1 cellular context compared by ENCODE assay signal in genomic region chr7:90211391-90212148, GRCh38.
TF ChIP-seq lines count a peak whose summit lies in the region.

STEAP2 (plus strand) TSS chr7:90211740; CDS start chr7:90225083, 13,343 bp downstream.

TF ChIP-seq in HepG2, 621 proteins besides CTCF, POLR2A, EP300 and RAD21 (continued from another document and continues in another):
- no peak for TF ChIP-seq ISX (CRISPR knock-in tag; conservative IDR thresholded peaks at IDR 0.05)
- TF ChIP-seq ZNF205 (CRISPR knock-in tag; IDR thresholded peaks at IDR 0.05), result peak; percentile 42; the same call in 1 of the 2 replicates
- 0 out of 2 replicates have a peak, but pooled peaks have one; percentile 21 for TF ChIP-seq ZNF580 (CRISPR knock-in tag; IDR thresholded peaks at IDR 0.05; ENCODE audit: borderline replicate concordance, low read depth)
- no peak for TF ChIP-seq ZNF503 (CRISPR knock-in tag; IDR thresholded peaks at IDR 0.05)
- no peak for TF ChIP-seq AHR (CRISPR knock-in tag; IDR thresholded peaks at IDR 0.05)
- 0 out of 2 replicates have a peak, but pooled peaks have one; percentile 21 for TF ChIP-seq CREB3 (CRISPR knock-in tag; IDR thresholded peaks at IDR 0.05)
- no peak for TF ChIP-seq SATB2 (CRISPR knock-in tag; IDR thresholded peaks at IDR 0.05)
- TF ChIP-seq ASH2L (IDR thresholded peaks at IDR 0.05; ENCODE audit: insufficient read length, low read depth, low read length), result peak; percentile 33
- peak; percentile 76 for TF ChIP-seq ZIK1 (CRISPR knock-in tag; IDR thresholded peaks at IDR 0.05; ENCODE audit: borderline replicate concordance, low read depth)
- peak; percentile 67; the same call in 1 of the 2 replicates for TF ChIP-seq ZBTB38 (CRISPR knock-in tag; IDR thresholded peaks at IDR 0.05)
- TF ChIP-seq GABPA (IDR thresholded peaks at IDR 0.05; ENCODE audit: low read depth, low read length), result no peak
- TF ChIP-seq GABPA (CRISPR knock-in tag; IDR thresholded peaks at IDR 0.05; ENCODE audit: low read depth), result 0 out of 2 replicates have a peak, but pooled peaks have one; percentile 1
- TF ChIP-seq ZBTB21 (CRISPR knock-in tag; IDR thresholded peaks at IDR 0.05), result no peak
- TF ChIP-seq MAF1 (CRISPR knock-in tag; IDR thresholded peaks at IDR 0.05; ENCODE audit: borderline replicate concordance), result no peak; the same call in 1 of the 2 replicates
- peak; percentile 94 for TF ChIP-seq KMT2A (CRISPR knock-in tag; IDR thresholded peaks at IDR 0.05)
- TF ChIP-seq KLF13 (CRISPR knock-in tag; IDR thresholded peaks at IDR 0.05), result peak; percentile 81; the same call in 1 of the 2 replicates
- TF ChIP-seq BRD4 (CRISPR knock-in tag; IDR thresholded peaks at IDR 0.05), result peak; percentile 66
- 0 out of 2 replicates have a peak, but pooled peaks have one; percentile 49 for TF ChIP-seq KDM3A (CRISPR knock-in tag; IDR thresholded peaks at IDR 0.05; ENCODE audit: low read depth)
- TF ChIP-seq TRAFD1 (CRISPR knock-in tag; IDR thresholded peaks at IDR 0.05; ENCODE audit: borderline replicate concordance), result no peak
- peak; percentile 89; the same call in 1 of the 2 replicates for TF ChIP-seq ZNF782 (CRISPR knock-in tag; IDR thresholded peaks at IDR 0.05; ENCODE audit: borderline replicate concordance)
- TF ChIP-seq MAZ (IDR thresholded peaks at IDR 0.05; ENCODE audit: borderline replicate concordance, low read depth, low read length), result peak; percentile 65; the same call in 1 of the 2 replicates
- TF ChIP-seq MAZ (CRISPR knock-in tag; IDR thresholded peaks at IDR 0.05; ENCODE audit: low read depth), result peak; percentile 98
- TF ChIP-seq SMYD3 (CRISPR knock-in tag; IDR thresholded peaks at IDR 0.05), result no peak; the same call in 1 of the 2 replicates
- peak; percentile 59; the same call in 1 of the 2 replicates for TF ChIP-seq ZNF468 (CRISPR knock-in tag; IDR thresholded peaks at IDR 0.05)
- TF ChIP-seq MBNL3 (CRISPR knock-in tag; conservative IDR thresholded peaks at IDR 0.05), result no peak
- TF ChIP-seq SRSF1 (optimal IDR thresholded peaks at IDR 0.05; ENCODE audit: low read depth, low read length), result peak; percentile 40
- TF ChIP-seq ZNF567 (CRISPR knock-in tag; IDR thresholded peaks at IDR 0.05; ENCODE audit: borderline replicate concordance), result peak; percentile 74; the same call in 1 of the 2 replicates
- no peak for TF ChIP-seq NCOR1 (IDR thresholded peaks at IDR 0.05; ENCODE audit: borderline replicate concordance, low read length)
- TF ChIP-seq ZNF839 (CRISPR knock-in tag; IDR thresholded peaks at IDR 0.05; ENCODE audit: borderline replicate concordance), result peak; percentile 88
- peak; percentile 27; the same call in 1 of the 2 replicates for TF ChIP-seq TGIF2 (CRISPR knock-in tag; IDR thresholded peaks at IDR 0.05)
- peak; percentile 78; the same call in 1 of the 2 replicates for TF ChIP-seq GFI1 (CRISPR knock-in tag; IDR thresholded peaks at IDR 0.05; ENCODE audit: borderline replicate concordance)
- TF ChIP-seq HDAC2 (CRISPR knock-in tag; IDR thresholded peaks at IDR 0.05), result peak; percentile 89
- no peak for TF ChIP-seq SAFB2 (CRISPR knock-in tag; IDR thresholded peaks at IDR 0.05; ENCODE audit: borderline replicate concordance, low read depth)
- peak; percentile 63; the same call in 1 of the 2 replicates for TF ChIP-seq MED13 (CRISPR knock-in tag; IDR thresholded peaks at IDR 0.05)
- 0 out of 2 replicates have a peak, but pooled peaks have one; percentile 89 for TF ChIP-seq ZNF280D (CRISPR knock-in tag; IDR thresholded peaks at IDR 0.05)
- no peak for TF ChIP-seq ZNF878 (CRISPR knock-in tag; IDR thresholded peaks at IDR 0.05)
- TF ChIP-seq ZNF691 (CRISPR knock-in tag; IDR thresholded peaks at IDR 0.05; ENCODE audit: borderline replicate concordance, low read depth), result peak; percentile 98; the same call in 1 of the 2 replicates
- no peak for TF ChIP-seq RBAK (CRISPR knock-in tag; IDR thresholded peaks at IDR 0.05)
- TF ChIP-seq HNRNPL (IDR thresholded peaks at IDR 0.05; ENCODE audit: low read depth, low read length), result 0 out of 2 replicates have a peak, but pooled peaks have one; percentile 35
- peak; percentile 5; the same call in 1 of the 2 replicates for TF ChIP-seq NCOA2 (CRISPR knock-in tag; IDR thresholded peaks at IDR 0.05)
- 0 out of 2 replicates have a peak, but pooled peaks have one; percentile 39 for TF ChIP-seq SALL2 (CRISPR knock-in tag; IDR thresholded peaks at IDR 0.05)
- TF ChIP-seq FOXJ3 (CRISPR knock-in tag; IDR thresholded peaks at IDR 0.05; ENCODE audit: borderline replicate concordance), result peak; percentile 53; the same call in 1 of the 2 replicates
- peak; percentile 88; the same call in 1 of the 2 replicates for TF ChIP-seq EEA1 (CRISPR knock-in tag; IDR thresholded peaks at IDR 0.05; ENCODE audit: borderline replicate concordance)
- no peak; the same call in 1 of the 2 replicates for TF ChIP-seq ZNF235 (CRISPR knock-in tag; IDR thresholded peaks at IDR 0.05; ENCODE audit: borderline replicate concordance)
- TF ChIP-seq SMC3 (IDR thresholded peaks at IDR 0.05; ENCODE audit: low read length), result no peak; the same call in 1 of the 2 replicates
- peak; percentile 73; the same call in 1 of the 2 replicates for TF ChIP-seq ZNF780A (CRISPR knock-in tag; IDR thresholded peaks at IDR 0.05)
- TF ChIP-seq ZNF816 (CRISPR knock-in tag; IDR thresholded peaks at IDR 0.05; ENCODE audit: borderline replicate concordance), result no peak
- TF ChIP-seq SRSF4 (IDR thresholded peaks at IDR 0.05; ENCODE audit: low read depth, low read length, poor library complexity, severe bottlenecking), result no peak
- TF ChIP-seq ATF7 (IDR thresholded peaks at IDR 0.05), result no peak
- TF ChIP-seq ATF7 (CRISPR knock-in tag; IDR thresholded peaks at IDR 0.05), result 0 out of 2 replicates have a peak, but pooled peaks have one; percentile 67
- TF ChIP-seq CHD4 (IDR thresholded peaks at IDR 0.05; ENCODE audit: borderline replicate concordance, low read length), result no peak
- TF ChIP-seq ZNF777 (CRISPR knock-in tag; IDR thresholded peaks at IDR 0.05), result no peak
- peak; percentile 71 for TF ChIP-seq ZNF564 (CRISPR knock-in tag; IDR thresholded peaks at IDR 0.05)
- peak; percentile 52 for TF ChIP-seq RBM39 (IDR thresholded peaks at IDR 0.05; ENCODE audit: low read depth, low read length, poor library complexity, severe bottlenecking)
- 0 out of 2 replicates have a peak, but pooled peaks have one; percentile 41 for TF ChIP-seq ZNF281 (CRISPR knock-in tag; IDR thresholded peaks at IDR 0.05; ENCODE audit: borderline replicate concordance)
- no peak for TF ChIP-seq ELF1 (CRISPR knock-in tag; IDR thresholded peaks at IDR 0.05)
- TF ChIP-seq GZF1 (CRISPR knock-in tag; IDR thresholded peaks at IDR 0.05), result peak; percentile 80; the same call in 1 of the 2 replicates
- peak; percentile 49; the same call in 1 of the 2 replicates for TF ChIP-seq THAP11 (CRISPR knock-in tag; IDR thresholded peaks at IDR 0.05)
- TF ChIP-seq ZNF317 (CRISPR knock-in tag; IDR thresholded peaks at IDR 0.05), result no peak
- TF ChIP-seq HNF4G (IDR thresholded peaks at IDR 0.05; ENCODE audit: borderline replicate concordance, low read depth, low read length), result no peak
- peak; percentile 61; the same call in 1 of the 2 replicates for TF ChIP-seq HNF4G (CRISPR knock-in tag; IDR thresholded peaks at IDR 0.05; ENCODE audit: borderline replicate concordance, low read depth)
- peak; percentile 15; the same call in 1 of the 2 replicates for TF ChIP-seq ZNF30 (CRISPR knock-in tag; IDR thresholded peaks at IDR 0.05)
- TF ChIP-seq ZNF891 (CRISPR knock-in tag; IDR thresholded peaks at IDR 0.05), result peak; percentile 79
- TF ChIP-seq TRIM24 (CRISPR knock-in tag; IDR thresholded peaks at IDR 0.05), result no peak
- TF ChIP-seq ZNF772 (CRISPR knock-in tag; IDR thresholded peaks at IDR 0.05), result peak; percentile 82
- peak; percentile 97 for TF ChIP-seq ZNF572 (CRISPR knock-in tag; IDR thresholded peaks at IDR 0.05)
- 0 out of 2 replicates have a peak, but pooled peaks have one; percentile 32 for TF ChIP-seq ZNF33B (CRISPR knock-in tag; IDR thresholded peaks at IDR 0.05)
- peak; percentile 97 for TF ChIP-seq HDAC1 (CRISPR knock-in tag; IDR thresholded peaks at IDR 0.05)
- TF ChIP-seq ZMYM3 (CRISPR knock-in tag; IDR thresholded peaks at IDR 0.05), result peak; percentile 79
- no peak; the same call in 1 of the 2 replicates for TF ChIP-seq ZNF143 (CRISPR knock-in tag; IDR thresholded peaks at IDR 0.05)
